Comparison of ENCODE assay signal across 14 cellular contexts in genomic region chr5:34411470-34412346, GRCh38.
DNase-seq lines count a peak whose midpoint lies in the region; ATAC-seq and TF ChIP-seq lines count a peak whose summit lies in the region.
"Had no signal": no experiment of that assay in that cellular context is flagged by ENCODE, and none has a peak within 500 bp of the region (broad histone marks: within the 10 kb centered on the region; RNA-seq: fewer than 3 reads in every experiment).

No MANE protein-coding gene starts in this region.

- TF ChIP-seq CTCF in foreskin fibroblast (IDR thresholded peaks at IDR 0.05; ENCODE audit: low read depth, low read length): no peak

- H3K27ac ChIP-seq in skeletal muscle tissue (ENCODE audit: low read depth, low read length): peak overlapping the region; percentile 30
- H3K27ac ChIP-seq: heart left ventricle, pancreas, RWPE1 had no signal

- H3K9ac ChIP-seq in skeletal muscle tissue (ENCODE audit: low read depth in 1 of 3, low read length in 3 of 3): no peak overlapping the region

- H3K27me3 ChIP-seq in skeletal muscle tissue (ENCODE audit: control insufficient read depth in 3 of 3, insufficient read depth in 3 of 3, low read length in 3 of 3): no peaks in the 10 kb centered on the region
- H3K27me3 ChIP-seq: heart left ventricle, pancreas had no signal

- DNase-seq in NCI-H1417 (lab: John Stamatoyannopoulos, UW) (peak; percentile 15 to 65 (median 39)), NCI-H1417 treated with DMSO at 0.1 percent for 48 hours (lab: John Stamatoyannopoulos, UW) (no peak), NCI-H345 treated with DMSO at 0.1 percent for 48 hours (lab: John Stamatoyannopoulos, UW; ENCODE audit: unreplicated experiment) (peak; percentile 48), foreskin fibroblast (peak; percentile 13 to 42), glomerular visceral epithelial cell (ENCODE audit: extremely low spot score) (no peak)
- no peak for DNase-seq in stimulated activated CD4-positive, alpha-beta T cell treated with anti-CD3 and anti-CD28 coated beads, Interleukin-4, amount 100 ng/mL, for 24 hours
- DNase-seq: dermis blood vessel endothelial cell, DND-41, pancreas had no signal

- H3K4me3 ChIP-seq in foreskin fibroblast (ENCODE audit: low read depth in 1 of 2, low read length in 2 of 2): no peak overlapping the region
- no peak overlapping the region for H3K4me3 ChIP-seq in skeletal muscle tissue (ENCODE audit: low read length in 3 of 3)
- H3K4me3 ChIP-seq: heart left ventricle, pancreas had no signal

- H3K4me1 ChIP-seq in skeletal muscle tissue (ENCODE audit: control insufficient read depth in 3 of 3, insufficient read depth in 3 of 3, low read length in 3 of 3): peaks cover 0 to 10% (median 5%) of the 10 kb centered on the region in 3 donors
- H3K4me1 ChIP-seq: pancreas had no signal

- no peaks in the 10 kb centered on the region for H3K9me3 ChIP-seq in skeletal muscle tissue (ENCODE audit: control insufficient read depth in 3 of 3, low read length in 3 of 3)
- H3K9me3 ChIP-seq: heart left ventricle, pancreas had no signal

- H3K36me3 ChIP-seq in skeletal muscle tissue (ENCODE audit: control insufficient read depth in 3 of 3, insufficient read depth in 3 of 3, low read length in 3 of 3): no peaks in the 10 kb centered on the region
- H3K36me3 ChIP-seq: heart left ventricle, pancreas had no signal

- ATAC-seq in HG03354 (IDR thresholded peaks at IDR 0.05; ENCODE audit: poor library complexity, severe bottlenecking, unreplicated experiment): no peak
- ATAC-seq: HepG2, pancreas had no signal

Comparison
In these comparisons a context has a peak if more than half of its experiments do, and no peak if none do; other contexts are left out.
1. DNase-seq: peak in NCI-H1417 (3 of 3), NCI-H345 treated with DMSO at 0.1 percent for 48 hours (single experiment) and foreskin fibroblast (2 of 2); none in NCI-H1417 treated with DMSO at 0.1 percent for 48 hours (single experiment), glomerular visceral epithelial cell (single experiment) and stimulated activated CD4-positive, alpha-beta T cell treated with anti-CD3 and anti-CD28 coated beads, Interleukin-4, amount 100 ng/mL, for 24 hours (single experiment).